In genomic region chr13:54357284-54357933, GRCh38 we compare ENCODE assay signal across 13 cellular contexts.
"Had no signal": no experiment of that assay in that cellular context is flagged by ENCODE, and none has a peak within 500 bp of the region (broad histone marks: within the 10 kb centered on the region; RNA-seq: fewer than 3 reads in every experiment).

No MANE protein-coding gene starts in this region.

- ATAC-seq: activated T-helper 17 cell treated with anti-CD3 and anti-CD28 coated beads, Interleukin-2, amount 50 U/mL, for 72 hours had no signal

- H3K27ac Mint-ChIP-seq: activated naive CD4-positive, alpha-beta T cell treated with anti-CD3 and anti-CD28 coated beads for 36 hours; activated T-helper 17 cell treated with anti-CD3 and anti-CD28 coated beads, Interleukin-2, amount 50 U/mL, for 72 hours had no signal

- H3K4me3 Mint-ChIP-seq: activated naive CD4-positive, alpha-beta T cell treated with anti-CD3 and anti-CD28 coated beads for 36 hours; activated T-helper 17 cell treated with anti-CD3 and anti-CD28 coated beads, Interleukin-2, amount 50 U/mL, for 72 hours; neural crest cell had no signal

- H3K4me1 Mint-ChIP-seq: activated T-helper 17 cell treated with anti-CD3 and anti-CD28 coated beads, Interleukin-2, amount 50 U/mL, for 72 hours had no signal

- H3K27ac ChIP-seq: skin epidermis, stomach, thoracic aorta, VCaP had no signal

- H3K4me3 ChIP-seq: skin epidermis, stomach, thoracic aorta had no signal

- H3K27me3 Mint-ChIP-seq: activated T-helper 17 cell treated with anti-CD3 and anti-CD28 coated beads, Interleukin-2, amount 50 U/mL, for 72 hours had no signal

- H3K36me3 ChIP-seq: stomach, thoracic aorta had no signal

- H3K27me3 ChIP-seq: stomach had no signal

- H3K9me3 Mint-ChIP-seq: activated T-helper 17 cell treated with anti-CD3 and anti-CD28 coated beads, Interleukin-2, amount 50 U/mL, for 72 hours had no signal

- DNase-seq: activated CD4-positive, alpha-beta T cell treated with anti-CD3 and anti-CD28 coated beads for 4 hours; activated CD8-positive, alpha-beta memory T cell treated with anti-CD3 and anti-CD28 coated beads for 24 hours; activated naive CD4-positive, alpha-beta T cell treated with anti-CD3 and anti-CD28 coated beads for 36 hours; activated T-cell treated with anti-CD3 and anti-CD28 coated beads for 4 hours; glutamatergic neuron; kidney glomerular epithelial cell; posterior cingulate gyrus; stomach had no signal
